17 cellular contexts compared by ENCODE assay signal in genomic region chr1:207840380-207840779, GRCh38.
DNase-seq lines count a peak whose midpoint lies in the region; ATAC-seq and TF ChIP-seq lines count a peak whose summit lies in the region.
"Had no signal": no experiment of that assay in that cellular context is flagged by ENCODE, and none has a peak within 500 bp of the region (broad histone marks: within the 10 kb centered on the region; RNA-seq: fewer than 3 reads in every experiment).

No MANE protein-coding gene starts in this region.

- POLR2A ChIA-PET in CD4-positive, alpha-beta memory T cell (lab: Charles Lee; ENCODE audit: partially characterized antibody): no interaction called here
- POLR2A ChIA-PET in HCT116 (lab: Charles Lee): no interaction called here

- peaks cover 81% of the 10 kb centered on the region for H3K4me1 ChIP-seq in CD4-positive, alpha-beta memory T cell (ENCODE audit: insufficient read depth, low read length)
- H3K4me1 ChIP-seq in HCT116 (ENCODE audit: control insufficient read depth in 1 of 2, insufficient read depth in 2 of 2, low read length in 2 of 2) (no peaks in the 10 kb centered on the region), neuronal stem cell (ENCODE audit: control insufficient read depth in 2 of 2, insufficient read depth in 1 of 2, low read depth in 1 of 2, low read length in 2 of 2) (peaks cover 3 to 4% of the 10 kb centered on the region in 2 donors), aorta (ENCODE audit: control insufficient read depth in 1 of 2, insufficient read depth in 2 of 2, low read length in 2 of 2) (peaks cover 0 to 6% of the 10 kb centered on the region in 2 donors)

- intact Hi-C loops in CD4-positive, alpha-beta memory T cell (cut with micrococcal nuclease): no loop called here
- intact Hi-C loops in HCT116 (cut with micrococcal nuclease) (no loop called here), aorta (cut with DNase I) (no loop called here)

- TF ChIP-seq RAD21 in HCT116 (IDR thresholded peaks at IDR 0.05; ENCODE audit: low read depth): no peak

- no CpG with 5 or more reads among the region's 2 CpGs for WGBS in neuronal stem cell (ENCODE audit: extremely low coverage in 2 of 2, insufficient read length in 2 of 2, insufficient replicate concordance in 1 of 2), 2 donors
- 88 to 93% methylated on average over 2 of the region's 2 CpGs for WGBS in aorta, 2 donors

- H3K4me2 ChIP-seq in HCT116 (ENCODE audit: low read length) (no peak overlapping the region), neuronal stem cell (ENCODE audit: insufficient read depth, low read length, poor library complexity, severe bottlenecking) (no peak overlapping the region)

- H3K27me3 Mint-ChIP-seq in CD4-positive, alpha-beta memory T cell: no peaks in the 10 kb centered on the region

- no peak overlapping the region for H3K4ac ChIP-seq in neuronal stem cell (ENCODE audit: low read length)

- H3K27me3 ChIP-seq in CD4-positive, alpha-beta memory T cell (ENCODE audit: insufficient read depth, low read length): no peaks in the 10 kb centered on the region
- H3K27me3 ChIP-seq in HCT116 (ENCODE audit: insufficient read depth, low read length): no peaks in the 10 kb centered on the region
- no peaks in the 10 kb centered on the region for H3K27me3 ChIP-seq in neuronal stem cell (ENCODE audit: control insufficient read depth in 3 of 3, insufficient read depth in 3 of 3, low read depth in 1 of 3, low read length in 3 of 3)
- no peaks in the 10 kb centered on the region for H3K27me3 ChIP-seq in aorta (ENCODE audit: control insufficient read depth in 1 of 2, insufficient read depth in 2 of 2, low read length in 1 of 2)
- H3K27me3 ChIP-seq: adrenal gland, esophagus squamous epithelium, neutrophil, right atrium auricular region had no signal

- no peak overlapping the region for H2AK5ac ChIP-seq in neuronal stem cell (ENCODE audit: low read depth, low read length)

- no peaks in the 10 kb centered on the region for H3K9me2 ChIP-seq in HCT116 (ENCODE audit: insufficient read depth)

- peak overlapping the region; percentile 52 for H3K23ac ChIP-seq in neuronal stem cell (ENCODE audit: low read depth, low read length, poor library complexity)

- no peak overlapping the region for H2BK5ac ChIP-seq in neuronal stem cell (ENCODE audit: low read length)

- H3K18ac ChIP-seq in neuronal stem cell (ENCODE audit: low read length): peak overlapping the region; percentile 24

- no peak overlapping the region for H4K8ac ChIP-seq in neuronal stem cell (ENCODE audit: low read depth, low read length)

- no peak overlapping the region for H3K9ac ChIP-seq in HCT116 (ENCODE audit: low read length)
- H3K9ac ChIP-seq in neuronal stem cell (ENCODE audit: low read depth, low read length, poor library complexity): peak overlapping the region; percentile 26

- H3K4me3 ChIP-seq in CD4-positive, alpha-beta memory T cell (ENCODE audit: low read length in 2 of 2): no peak overlapping the region
- H3K4me3 ChIP-seq in HCT116 (replicated peaks in 1 of 2; ENCODE audit: low read depth in 1 of 2, low read length in 2 of 2): no peak overlapping the region
- H3K4me3 ChIP-seq in choroid plexus epithelial cell (ENCODE audit: low read depth, low read length): no peak overlapping the region
- H3K4me3 ChIP-seq in neuronal stem cell (ENCODE audit: low read length in 2 of 2): no peak overlapping the region
- no peak overlapping the region for H3K4me3 ChIP-seq in aorta (ENCODE audit: low read length in 2 of 2)
- H3K4me3 ChIP-seq: adrenal gland, esophagus squamous epithelium, right atrium auricular region had no signal

- H3K79me2 ChIP-seq in HCT116 (ENCODE audit: insufficient read depth, low read length): peaks cover 36% of the 10 kb centered on the region; the same call in 1 of the 2 replicates

- peaks cover 60 to 91% (median 80%) of the 10 kb centered on the region in 4 donors for H3K4me1 Mint-ChIP-seq in CD4-positive, alpha-beta memory T cell

- TF ChIP-seq POLR2A in HCT116 (IDR thresholded peaks at IDR 0.05; ENCODE audit: borderline replicate concordance, extremely low read depth, insufficient read depth, insufficient read length): no peak

- no peaks in the 10 kb centered on the region for H3K79me1 ChIP-seq in neuronal stem cell (ENCODE audit: low read depth, low read length)

- no peak overlapping the region for H2BK12ac ChIP-seq in neuronal stem cell (ENCODE audit: low read length)

- no peak overlapping the region for H3K27ac ChIP-seq in CD4-positive, alpha-beta memory T cell (ENCODE audit: low read depth, low read length)
- H3K27ac ChIP-seq in HCT116 (ENCODE audit: low read depth, low read length): no peak overlapping the region
- no peak overlapping the region for H3K27ac ChIP-seq in neuronal stem cell (replicated peaks; ENCODE audit: low read length)
- peak overlapping the region in 1 of 2 donors; percentile 16 for H3K27ac ChIP-seq in aorta (ENCODE audit: low read depth in 1 of 2, low read length in 2 of 2)
- H3K27ac ChIP-seq: adrenal gland had no signal

- peak; percentile 78 for ATAC-seq in HCT116
- ATAC-seq in aorta (ENCODE audit: low FRiP score): no peak
- ATAC-seq in GM18519 (IDR thresholded peaks at IDR 0.05; ENCODE audit: low FRiP score, unreplicated experiment): no peak
- no peak for ATAC-seq in GM18511 (IDR thresholded peaks at IDR 0.05; ENCODE audit: unreplicated experiment)
- ATAC-seq: left cardiac atrium had no signal

- H2BK120ac ChIP-seq in neuronal stem cell (ENCODE audit: low read depth, low read length): no peak overlapping the region

- DNase-seq in CD4-positive, alpha-beta memory T cell: no peak
- DNase-seq in HCT116 (ENCODE audit: low read depth, low spot score) (no peak), choroid plexus epithelial cell (ENCODE audit: low read depth) (peak; percentile 35), neuronal stem cell (ENCODE audit: low spot score) (no peak), DMS79 treated with DMSO at 0.1 percent for 48 hours (lab: John Stamatoyannopoulos, UW) (no peak), aorta (no peak)
- DNase-seq: activated effector memory CD4-positive, alpha-beta T cell treated with anti-CD3 and anti-CD28 coated beads, Interleukin-2, amount 50 U/mL, for 16 hours; esophagus squamous epithelium; left cardiac atrium; NCI-H1694; stimulated activated CD4-positive, alpha-beta T cell treated with anti-CD3 and anti-CD28 coated beads, Interleukin-15, amount 100 ng/mL, for 24 hours; T1000 had no signal

- TF ChIP-seq CTCF in HCT116 (IDR thresholded peaks at IDR 0.05 in 2 of 3, conservative IDR thresholded peaks at IDR 0.05 in 1 of 3; ENCODE audit: borderline replicate concordance in 1 of 3, insufficient read depth in 1 of 3, low read depth in 2 of 3, low read length in 2 of 3) (no peak), choroid plexus epithelial cell (conservative IDR thresholded peaks at IDR 0.05; ENCODE audit: low read depth, low read length) (peak; percentile 32)

- H3K14ac ChIP-seq in neuronal stem cell (ENCODE audit: low read length): no peak overlapping the region

- no peaks in the 10 kb centered on the region for H3K9me3 Mint-ChIP-seq in CD4-positive, alpha-beta memory T cell

- no peak overlapping the region for H3K4me3 Mint-ChIP-seq in CD4-positive, alpha-beta memory T cell

- no TSS peak for BruUV-seq in HCT116 (replicated peaks; lab: Mats Ljungman, UMichigan)

- no peaks in the 10 kb centered on the region for H4K20me1 ChIP-seq in HCT116 (ENCODE audit: insufficient read depth)

- peaks cover 28 to 63% of the 10 kb centered on the region in 2 donors for H3K36me3 Mint-ChIP-seq in CD4-positive, alpha-beta memory T cell

- no peak overlapping the region for H4K91ac ChIP-seq in neuronal stem cell (ENCODE audit: low read depth, low read length, poor library complexity)

- no peaks in the 10 kb centered on the region for H3K9me3 ChIP-seq in CD4-positive, alpha-beta memory T cell (ENCODE audit: control insufficient read depth in 1 of 2, low read length in 2 of 2)
- H3K9me3 ChIP-seq in HCT116 (ENCODE audit: control insufficient read depth in 1 of 2, insufficient read depth in 1 of 2, low read depth in 1 of 2, low read length in 2 of 2) (no peaks in the 10 kb centered on the region), neuronal stem cell (replicated peaks in 1 of 2; ENCODE audit: control insufficient read depth in 2 of 2, insufficient read depth in 1 of 2, low read depth in 1 of 2, low read length in 2 of 2) (peaks cover 0 to 7% of the 10 kb centered on the region in 2 donors), aorta (ENCODE audit: control insufficient read depth, low read length) (no peaks in the 10 kb centered on the region)
- H3K9me3 ChIP-seq: adrenal gland, esophagus squamous epithelium, neutrophil, right atrium auricular region had no signal

- CTCF ChIA-PET in CD4-positive, alpha-beta memory T cell (lab: Charles Lee; ENCODE audit: partially characterized antibody): interaction anchor here (1.7 to 3.7 kb wide), 5 partner anchors 11 to 29 kb away, joined by 5 to 25 read pairs (median 11); no protein-coding TSS in a partner anchor
- CTCF ChIA-PET in HCT116 (lab: Charles Lee): interaction anchor here (1.0 to 3.8 kb wide), 3 partner anchors 13 to 157 kb away, joined by 3 to 15 read pairs (median 3); no protein-coding TSS in a partner anchor

- RAD21 ChIA-PET in HCT116 (lab: Charles Lee; ENCODE audit: low non-redundant PET in 1 of 2, low total read pairs in 2 of 2, uncharacterized antibody in 2 of 2, unreplicated experiment in 2 of 2): no interaction called here

- peak overlapping the region; percentile 25 to 75 (median 55) for H3K27ac Mint-ChIP-seq in CD4-positive, alpha-beta memory T cell

- H3K36me3 ChIP-seq in CD4-positive, alpha-beta memory T cell (ENCODE audit: insufficient read depth, low read length): peaks cover 18% of the 10 kb centered on the region
- H3K36me3 ChIP-seq in HCT116 (ENCODE audit: control insufficient read depth in 1 of 2, insufficient read depth in 2 of 2, low read length in 2 of 2): no peaks in the 10 kb centered on the region
- peaks cover 0 to 88% of the 10 kb centered on the region in 2 donors for H3K36me3 ChIP-seq in neuronal stem cell (replicated peaks in 1 of 2; ENCODE audit: control insufficient read depth in 2 of 2, insufficient read depth in 2 of 2, low read length in 2 of 2)
- no peaks in the 10 kb centered on the region for H3K36me3 ChIP-seq in aorta (ENCODE audit: control insufficient read depth in 1 of 2, insufficient read depth in 2 of 2, low read length in 1 of 2)
- H3K36me3 ChIP-seq: adrenal gland, right atrium auricular region had no signal

- H2BK15ac ChIP-seq in neuronal stem cell (ENCODE audit: low read length): no peak overlapping the region

- H2AFZ ChIP-seq in HCT116 (ENCODE audit: low read depth, low read length, poor library complexity, severe bottlenecking) (no peak overlapping the region), neuronal stem cell (ENCODE audit: low read length) (no peak overlapping the region)

TF ChIP-seq in HCT116, 20 proteins besides CTCF, POLR2A, EP300 and RAD21 (continues in another document):
- TF ChIP-seq TCF7L2 (IDR thresholded peaks at IDR 0.05; ENCODE audit: borderline replicate concordance, extremely low read depth, insufficient read depth, insufficient read length) (no peak), POLR2AphosphoS5 (IDR thresholded peaks at IDR 0.05; ENCODE audit: low read depth, low read length) (no peak), MAX (IDR thresholded peaks at IDR 0.05) (no peak)
